In genomic region chr20:47353697-47354387, GRCh38 we compare ENCODE assay signal across 8 cellular contexts. TPM values are rescaled to one million over a fixed set of nuclear protein-coding genes. Genes with fewer than 3 reads are reported as not detected.
DNase-seq lines count a peak whose midpoint lies in the region; ATAC-seq, FAIRE-seq and TF ChIP-seq lines count a peak whose summit lies in the region.

No MANE protein-coding gene starts in this region.

- peak overlapping the region; percentile 68 for H3K4me2 ChIP-seq in A549

- intact Hi-C loops in left lung (cut with DNase I) (no loop called here), uterus (cut with DNase I; ENCODE audit: low total_unique reads) (no loop called here)

- H3K27ac ChIP-seq in A549 (peak overlapping the region; percentile 100), HUES48 (ENCODE audit: low read depth, low read length) (peak overlapping the region; percentile 99), left lung (peak overlapping the region; percentile 95 to 98), uterus (peak overlapping the region; percentile 94 to 99)

- 61% methylated on average over 6 of the region's 6 CpGs for WGBS in A549 (ENCODE audit: missing lambda C conversion rate)

- H3K9me3 ChIP-seq in A549, result no peaks in the 10 kb centered on the region
- H3K9me3 ChIP-seq in HUES48 (ENCODE audit: control insufficient read depth, insufficient read depth, low read length), result no peaks in the 10 kb centered on the region
- no peaks in the 10 kb centered on the region for H3K9me3 ChIP-seq in left lung
- H3K9me3 ChIP-seq in uterus, result no peaks in the 10 kb centered on the region

- POLR2A ChIA-PET in A549 (lab: Yijun Ruan, JAX), result interaction anchor here (0.7 to 1.5 kb wide), 5 partner anchors 38 to 1981 kb away, joined by 3 to 4 read pairs (median 3); partner anchors contain the start of gene NCOA3

- H3K4me3 ChIP-seq in A549 (no peak overlapping the region; the same call in 2 of the 3 replicates), HUES48 (ENCODE audit: low read depth, low read length) (peak overlapping the region; percentile 28; the same call in 1 of the 2 replicates), left lung (peak overlapping the region in 1 of 2 donors; percentile 21), uterus (no peak overlapping the region)

- TF ChIP-seq RAD21 in A549 (conservative IDR thresholded peaks at IDR 0.05 in 1 of 2, IDR thresholded peaks at IDR 0.05 in 1 of 2), result no peak

- DNase-seq in A549 (ENCODE audit: low read depth in 1 of 2, low spot score in 1 of 2), result no peak
- peak; percentile 84 for DNase-seq in amniotic epithelial cell (ENCODE audit: low read depth)
- DNase-seq in left lung, result no peak
- DNase-seq in uterus, result no peak
- DNase-seq in NOMO-1 treated with dmso at 0.1 percent for 144 hours (lab: John Stamatoyannopoulos, UW; ENCODE audit: unreplicated experiment), result no peak

- no peak for ATAC-seq in A549
- ATAC-seq in left lung, result no peak
- ATAC-seq in GM18873 (IDR thresholded peaks at IDR 0.05; ENCODE audit: low FRiP score, unreplicated experiment), result no peak
- no peak for ATAC-seq in GM19397 (IDR thresholded peaks at IDR 0.05; ENCODE audit: unreplicated experiment)

- H3K27me3 ChIP-seq in HUES48 (ENCODE audit: control insufficient read depth, insufficient read depth, low read length), result no peaks in the 10 kb centered on the region
- H3K27me3 ChIP-seq in left lung, result no peaks in the 10 kb centered on the region
- H3K27me3 ChIP-seq in uterus, result no peaks in the 10 kb centered on the region

- H3K4me1 ChIP-seq in A549 (peaks cover 100% of the 10 kb centered on the region), HUES48 (ENCODE audit: control insufficient read depth, insufficient read depth, low read length) (peaks cover 98% of the 10 kb centered on the region), left lung (peaks cover 94 to 100% of the 10 kb centered on the region in 2 donors), uterus (peaks cover 36 to 54% of the 10 kb centered on the region in 2 donors)

- CTCF ChIA-PET in A549 (lab: Yijun Ruan, JAX), result interaction anchor here (0.8 to 14.5 kb wide), 6 partner anchors 16 to 1267 kb away, joined by 3 to 137 read pairs (median 4); no protein-coding TSS in a partner anchor

- no peak for FAIRE-seq in A549 (lab: Jason Lieb, UNC)

- no peak for TF ChIP-seq EP300 in A549 (IDR thresholded peaks at IDR 0.05)

- H3K9ac ChIP-seq in HUES48 (ENCODE audit: low read depth, low read length), result peak overlapping the region; percentile 46

- TF ChIP-seq CTCF in A549 (IDR thresholded peaks at IDR 0.05), result no peak
- TF ChIP-seq CTCF in left lung (IDR thresholded peaks at IDR 0.05), result no peak
- no peak for TF ChIP-seq CTCF in uterus (IDR thresholded peaks at IDR 0.05)

- H3K36me3 ChIP-seq in HUES48 (ENCODE audit: control insufficient read depth, insufficient read depth, low read length) (peaks cover 24% of the 10 kb centered on the region), left lung (no peaks in the 10 kb centered on the region), uterus (no peaks in the 10 kb centered on the region)

- TF ChIP-seq POLR2A in A549 (IDR thresholded peaks at IDR 0.05; ENCODE audit: low read length), result no peak
- no peak for TF ChIP-seq POLR2A in uterus (IDR thresholded peaks at IDR 0.05)

TF ChIP-seq in A549, 52 proteins besides CTCF, POLR2A, EP300 and RAD21:
- TF ChIP-seq ZSCAN20 (CRISPR knock-in tag; IDR thresholded peaks at IDR 0.05) (no peak), FOSL2 (IDR thresholded peaks at IDR 0.05) (no peak), FOSL2 (CRISPR knock-in tag; IDR thresholded peaks at IDR 0.05) (no peak), HOXB13 (CRISPR knock-in tag; IDR thresholded peaks at IDR 0.05; ENCODE audit: low read depth) (peak; percentile 18; the same call in 1 of the 2 replicates), MAX (IDR thresholded peaks at IDR 0.05) (no peak), NPAS2 (CRISPR knock-in tag; IDR thresholded peaks at IDR 0.05; ENCODE audit: borderline replicate concordance) (no peak), PBX3 (IDR thresholded peaks at IDR 0.05) (no peak), BCL3 (IDR thresholded peaks at IDR 0.05) (no peak), ATOH8 (CRISPR knock-in tag; IDR thresholded peaks at IDR 0.05; ENCODE audit: low read depth) (no peak), CHD2 (IDR thresholded peaks at IDR 0.05; ENCODE audit: low read length, partially characterized antibody) (no peak)

RNA-seq across cellular contexts. Expression of gene ZMYND8, which starts 2.7 kb away (rescaled TPM):
- polyA plus RNA-seq in A549 (2011; rRNA removed) (23.6 and 24.9 TPM in 2 replicates), A549 (2017; fragmentation: RNase III; extraction: RNeasy Plus Mini Kit Qiagen cat#74134 plus additional on column Dnase treatment) (10.2 to 11.2 TPM (median 10.4 TPM) in 3 replicates)
- polyA plus RNA-seq in A549 (2012; cell fraction: cytosol; rRNA removed), result 10.9 TPM in 2 replicates
- polyA plus RNA-seq in A549 (2012; cell fraction: nucleus; rRNA removed), result 19.5 and 21.4 TPM in 2 replicates
- 22.2 and 24.4 TPM in 2 replicates for polyA minus RNA-seq in A549 (2011; rRNA and poly(A)+ RNA removed)
- total RNA-seq in left lung (10 to 100 TPM; 38.9 to 39.8 TPM), uterus (10 to 100 TPM; 10.2 to 26.7 (median 16.0) TPM)
